ENCODE assay signal across 9 cellular contexts in the genomic region with DNA sequence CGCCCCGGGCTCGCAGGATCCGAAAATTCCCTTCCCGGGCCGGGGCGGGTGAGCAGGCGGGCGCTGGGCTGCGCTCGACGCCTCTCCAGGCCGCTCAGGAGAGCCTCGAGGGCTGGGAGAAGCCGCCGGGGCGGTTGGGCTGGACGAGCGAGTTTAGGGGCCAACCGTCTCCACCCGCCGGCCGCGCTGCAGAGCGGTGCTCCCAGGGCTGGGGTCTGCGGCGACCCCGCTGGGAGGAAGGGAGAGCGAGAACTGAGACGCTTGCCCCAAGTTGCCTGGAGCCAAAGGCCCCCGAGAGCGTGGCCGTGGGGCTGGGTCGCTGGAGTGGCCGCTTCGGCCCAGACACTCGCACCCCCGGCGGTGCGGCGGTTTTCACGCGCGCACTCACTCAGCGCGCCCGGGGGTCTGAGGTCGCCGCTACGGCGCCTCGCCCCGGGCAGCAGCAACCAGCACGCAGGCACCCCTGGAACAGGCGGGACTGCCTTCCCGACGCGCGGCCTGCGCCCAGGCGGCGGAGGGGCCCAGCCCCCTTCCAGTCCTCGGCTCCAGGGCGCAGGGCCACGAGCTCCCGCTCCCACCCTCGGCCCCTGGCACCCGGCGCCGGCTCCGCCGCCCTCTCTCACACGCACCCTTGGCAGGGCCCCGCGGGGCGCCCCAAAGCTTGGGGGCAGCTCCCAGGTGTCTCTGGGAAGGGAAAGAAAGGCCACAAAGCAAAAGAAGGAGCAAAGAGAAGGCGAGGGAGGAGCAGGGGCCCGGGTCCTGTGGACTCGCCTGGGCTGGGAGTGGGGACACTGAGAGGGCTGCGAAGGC. TPM values are rescaled to one million over a fixed set of nuclear protein-coding genes. Genes with fewer than 3 reads are reported as not detected.
A peak's percentile ranks its signal among the peaks of the same experiment; 100 is the strongest.
DNase-seq lines count a peak whose midpoint lies in the region; ATAC-seq and TF ChIP-seq lines count a peak whose summit lies in the region.
"Had no signal": no experiment of that assay in that cellular context is flagged by ENCODE, and none has a peak within 500 bp of the region (broad histone marks: within the 10 kb centered on the region; RNA-seq: fewer than 3 reads in every experiment).

No MANE protein-coding gene starts in this region.

- TF ChIP-seq CTCF in AG04449 (IDR thresholded peaks at IDR 0.05; ENCODE audit: insufficient read depth, low read length, missing control alignments) = no peak
- TF ChIP-seq CTCF in SK-N-SH (IDR thresholded peaks at IDR 0.05) = no peak
- TF ChIP-seq CTCF in neural progenitor cell (IDR thresholded peaks at IDR 0.05) = no peak

- peaks cover 14% of the 10 kb centered on the region for H3K36me3 Mint-ChIP-seq in neural progenitor cell

- POLR2A ChIA-PET in AG04449 (lab: Yijun Ruan, JAX) = interaction anchor here (1.2 to 2.2 kb wide), 3 partner anchors 13 to 44 kb away, joined by 3 to 11 read pairs (median 10); a partner anchor contains a TSS
- POLR2A ChIA-PET in SK-N-SH (lab: Yijun Ruan, JAX) = interaction anchor here (0.7 to 5.6 kb wide), 9 partner anchors 10 to 89 kb away, joined by 3 to 45 read pairs (median 7); a partner anchor contains a TSS

- H3K79me2 ChIP-seq in SK-N-SH (ENCODE audit: insufficient read depth) = peaks cover 6% of the 10 kb centered on the region; the same call in 1 of the 2 replicates
- peaks cover 52% of the 10 kb centered on the region for H3K79me2 ChIP-seq in neural progenitor cell (ENCODE audit: low read depth)

- H4K20me1 ChIP-seq in SK-N-SH (ENCODE audit: insufficient read depth) = no peaks in the 10 kb centered on the region
- H4K20me1 ChIP-seq in neural progenitor cell (ENCODE audit: low read depth) = peaks cover 39% of the 10 kb centered on the region

- H3K4me3 ChIP-seq in AG04449 (ENCODE audit: low read depth, low read length) (peak overlapping the region; percentile 74), SK-N-SH (ENCODE audit: low read depth in 2 of 2, low read length in 1 of 2) (peak overlapping the region; percentile 43 to 57; a peak in 3 of 4 replicates), neural progenitor cell (peak overlapping the region; percentile 58)

- no peak for TF ChIP-seq EP300 in SK-N-SH (IDR thresholded peaks at IDR 0.05; ENCODE audit: borderline replicate concordance in 1 of 2, low read depth in 1 of 2, low read length in 1 of 2)

- peaks cover 14% of the 10 kb centered on the region for H3K27me3 Mint-ChIP-seq in neural progenitor cell (ENCODE audit: insufficient read depth, low read depth)

- H2AFZ ChIP-seq in SK-N-SH (ENCODE audit: low read depth) (peak overlapping the region; percentile 78; the same call in 1 of the 2 replicates), neural progenitor cell (replicated peaks) (no peak overlapping the region)

- WGBS in SK-N-SH (ENCODE audit: low lambda C conversion rate) = 13% methylated on average over 28 of the region's 80 CpGs

- no peaks in the 10 kb centered on the region for H3K27me3 ChIP-seq in SK-N-SH (ENCODE audit: insufficient read depth)
- H3K27me3 ChIP-seq in neural progenitor cell = no peaks in the 10 kb centered on the region

- H3K27ac ChIP-seq in SK-N-SH (ENCODE audit: low read depth in 2 of 2, low read length in 1 of 2) = peak overlapping the region in 1 of 2 experiments; percentile 92; a peak in 2 of 4 replicates
- peak overlapping the region; percentile 91 for H3K27ac ChIP-seq in neural progenitor cell

- DNase-seq in AG04449 (ENCODE audit: low read depth, low spot score) = no peak
- peak; percentile 81 for DNase-seq in SK-N-SH
- peak; percentile 43 for DNase-seq in globus pallidus (ENCODE audit: low spot score)
- DNase-seq in neural progenitor cell (ENCODE audit: low spot score) = peak; percentile 68
- DNase-seq in KG1 (lab: John Stamatoyannopoulos, UW) = no peak
- DNase-seq in stimulated activated CD4-positive, alpha-beta T cell treated with anti-CD3 and anti-CD28 coated beads, Interleukin-4, amount 100 ng/mL, for 24 hours = no peak
- no peak for DNase-seq in GDM1 (lab: John Stamatoyannopoulos, UW)
- DNase-seq: Caco-2 had no signal

- H3K9ac ChIP-seq in SK-N-SH (peak overlapping the region; percentile 66), neural progenitor cell (peak overlapping the region; percentile 66)

- no peak overlapping the region for H3K27ac Mint-ChIP-seq in neural progenitor cell

- no peaks in the 10 kb centered on the region for H3K9me2 ChIP-seq in SK-N-SH

- H3K4me1 ChIP-seq in SK-N-SH (ENCODE audit: control insufficient read depth in 1 of 2, insufficient read depth in 2 of 2, low read depth in 1 of 2, low read length in 1 of 2) (peaks cover 0 to 16% of the 10 kb centered on the region in 2 experiments; a peak in 2 of 4 replicates), neural progenitor cell (peaks cover 29% of the 10 kb centered on the region)
- H3K4me1 ChIP-seq: Caco-2 had no signal

- TF ChIP-seq RAD21 in SK-N-SH (IDR thresholded peaks at IDR 0.05; ENCODE audit: low read length) = no peak

- no peaks in the 10 kb centered on the region for H3K9me3 Mint-ChIP-seq in neural progenitor cell

- peak overlapping the region; percentile 86 for H3K4me3 Mint-ChIP-seq in neural progenitor cell

- peaks cover 37% of the 10 kb centered on the region for H3K4me1 Mint-ChIP-seq in neural progenitor cell

- ATAC-seq in GM21723 (IDR thresholded peaks at IDR 0.05; ENCODE audit: unreplicated experiment) = no peak

- H3F3A ChIP-seq in SK-N-SH (replicated peaks; ENCODE audit: insufficient read depth) = no peaks in the 10 kb centered on the region
- peaks cover 43% of the 10 kb centered on the region for H3F3A ChIP-seq in neural progenitor cell (ENCODE audit: low read depth)

- CTCF ChIA-PET in AG04449 (lab: Yijun Ruan, JAX) = interaction anchor here (0.7 to 12.6 kb wide), 3 partner anchors 11 to 39 kb away, joined by 4 to 153 read pairs (median 7); a partner anchor contains a TSS
- CTCF ChIA-PET in SK-N-SH (lab: Yijun Ruan, JAX) = interaction anchor here (1.0 to 6.6 kb wide), 9 partner anchors 12 to 58 kb away, joined by 3 to 46 read pairs (median 4); a partner anchor contains a TSS

- H3K4me2 ChIP-seq in SK-N-SH (peak overlapping the region; percentile 79), neural progenitor cell (peak overlapping the region; percentile 76)

- no peaks in the 10 kb centered on the region for H3K9me3 ChIP-seq in SK-N-SH
- H3K9me3 ChIP-seq in neural progenitor cell (ENCODE audit: low read depth) = no peaks in the 10 kb centered on the region
- H3K9me3 ChIP-seq: Caco-2 had no signal

- no peaks in the 10 kb centered on the region for H3K36me3 ChIP-seq in SK-N-SH (replicated peaks in 1 of 2; ENCODE audit: control insufficient read depth in 1 of 2, insufficient read depth in 2 of 2, low read length in 1 of 2)
- peaks cover 3% of the 10 kb centered on the region for H3K36me3 ChIP-seq in neural progenitor cell

TF ChIP-seq in SK-N-SH, 30 proteins besides CTCF, POLR2A, EP300 and RAD21:
- 0 out of 2 replicates have a peak, but pooled peaks have one; percentile 16 for TF ChIP-seq FOXJ3 (CRISPR knock-in tag; IDR thresholded peaks at IDR 0.05)
- no peak for TF ChIP-seq NFIC (IDR thresholded peaks at IDR 0.05; ENCODE audit: borderline replicate concordance)

RNA-seq across cellular contexts. Expression of a gene that starts 0.6 kb away (rescaled TPM):
- polyA plus RNA-seq in SK-N-SH (2012; rRNA removed) = 2.6 and 4.4 TPM in 2 replicates
- polyA plus RNA-seq in SK-N-SH (2012; cell fraction: cytosol; rRNA removed) = 1.8 and 3.4 TPM in 2 replicates
- 9.6 and 13.4 TPM in 2 replicates for polyA plus RNA-seq in SK-N-SH (2012; cell fraction: nucleus; rRNA removed)
- total RNA-seq in neural progenitor cell (ENCODE audit: low replicate concordance) = 21.7 and 74.3 TPM in 2 replicates

RNA-seq across cellular contexts. Expression of a gene that starts 7.1 kb away (rescaled TPM):
- not detected in 2 replicates for polyA plus RNA-seq in SK-N-SH (2012; rRNA removed)
- polyA plus RNA-seq in SK-N-SH (2012; cell fraction: cytosol; rRNA removed) = not detected in 2 replicates
- polyA plus RNA-seq in SK-N-SH (2012; cell fraction: nucleus; rRNA removed) = 0.04 TPM in 1 of 2 replicates, not detected in the other
- not detected in 2 replicates for total RNA-seq in neural progenitor cell (ENCODE audit: low replicate concordance)
- total RNA-seq: Caco-2 had no signal

RNA-seq across cellular contexts. Expression of a gene that starts 11.3 kb away (rescaled TPM):
- 0.13 TPM in 1 of 2 replicates, not detected in the other for polyA plus RNA-seq in SK-N-SH (2012; rRNA removed)
- not detected in 2 replicates for polyA plus RNA-seq in SK-N-SH (2012; cell fraction: cytosol; rRNA removed)
- not detected in 2 replicates for polyA plus RNA-seq in SK-N-SH (2012; cell fraction: nucleus; rRNA removed)
- total RNA-seq in neural progenitor cell (ENCODE audit: low replicate concordance) = 4.3 and 6.9 TPM in 2 replicates
- total RNA-seq: Caco-2 had no signal

RNA-seq across cellular contexts. Expression of a gene that starts 12.9 kb away (rescaled TPM):
- 20.6 and 27.2 TPM in 2 replicates for polyA plus RNA-seq in SK-N-SH (2012; rRNA removed)
- polyA plus RNA-seq in SK-N-SH (2012; cell fraction: cytosol; rRNA removed) = 6.7 and 12.0 TPM in 2 replicates
- polyA plus RNA-seq in SK-N-SH (2012; cell fraction: nucleus; rRNA removed) = 94.2 and 116 TPM in 2 replicates
- 22.2 and 80.8 TPM in 2 replicates for total RNA-seq in neural progenitor cell (ENCODE audit: low replicate concordance)

RNA-seq across cellular contexts. Expression of a gene that starts 42.5 kb away (rescaled TPM):
- not detected in 2 replicates for polyA plus RNA-seq in SK-N-SH (2012; rRNA removed)
- not detected in 2 replicates for polyA plus RNA-seq in SK-N-SH (2012; cell fraction: cytosol; rRNA removed)
- polyA plus RNA-seq in SK-N-SH (2012; cell fraction: nucleus; rRNA removed) = not detected in 2 replicates
- total RNA-seq in neural progenitor cell (ENCODE audit: low replicate concordance) = 0.03 TPM in 1 of 2 replicates, not detected in the other
- total RNA-seq: Caco-2 had no signal

Comparison
In these comparisons a context has a peak if more than half of its experiments do, and no peak if none do; other contexts are left out.
1. DNase-seq: peak in SK-N-SH (single experiment), globus pallidus (single experiment) and neural progenitor cell (single experiment); none in AG04449 (single experiment), KG1 (single experiment), stimulated activated CD4-positive, alpha-beta T cell treated with anti-CD3 and anti-CD28 coated beads, Interleukin-4, amount 100 ng/mL, for 24 hours (single experiment) and GDM1 (single experiment).
2. Peak in every context shown above with its lines, with median percentiles within 50 percentile points of each other: H3K4me3 ChIP-seq.